Comparison of ENCODE assay signal across 14 cellular contexts in the genomic region with DNA sequence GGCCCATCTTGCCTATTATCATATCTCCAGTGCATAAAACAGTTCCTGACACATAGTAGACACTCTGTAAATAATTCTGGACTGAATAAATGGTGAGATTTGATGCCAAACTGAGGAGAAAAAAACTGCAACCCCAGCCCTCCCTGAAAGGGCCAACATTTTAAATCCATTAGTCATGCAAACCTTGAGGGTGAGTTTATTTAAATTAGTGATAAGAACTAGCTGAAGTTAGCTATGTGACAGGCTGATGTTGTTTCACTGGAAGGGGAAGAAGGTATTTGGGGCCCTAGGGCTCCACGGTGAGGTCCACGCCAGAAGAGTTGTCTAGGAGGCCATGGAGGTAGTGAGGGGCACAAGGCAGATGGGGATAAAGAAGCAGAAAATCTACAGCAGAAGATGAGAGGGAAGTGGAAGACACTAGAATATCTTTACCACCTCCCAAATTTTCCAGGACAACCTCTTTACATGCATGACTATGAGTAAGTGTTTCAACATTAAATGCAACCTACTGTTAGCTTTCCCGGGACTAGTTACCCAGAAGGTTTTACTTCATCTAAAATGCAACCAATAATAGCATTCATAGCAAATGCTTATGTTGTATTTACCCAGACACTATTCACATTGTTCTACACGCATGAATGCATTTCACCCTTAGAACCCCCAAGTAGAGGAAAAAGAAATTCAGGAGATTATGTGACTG.
DNase-seq lines count a peak whose midpoint lies in the region; ATAC-seq and TF ChIP-seq lines count a peak whose summit lies in the region.
"Had no signal": no experiment of that assay in that cellular context is flagged by ENCODE, and none has a peak within 500 bp of the region (broad histone marks: within the 10 kb centered on the region; RNA-seq: fewer than 3 reads in every experiment).

No MANE protein-coding gene starts in this region.

- H3K4me2 ChIP-seq in osteoblast (ENCODE audit: insufficient read depth, low read length), result peak overlapping the region; percentile 62

- peaks cover 7% of the 10 kb centered on the region for H3K36me3 Mint-ChIP-seq in Calu3 (ENCODE audit: insufficient read depth, unreplicated experiment)
- no peaks in the 10 kb centered on the region for H3K36me3 Mint-ChIP-seq in endodermal cell (ENCODE audit: low read depth)

- intact Hi-C loops in Calu3 (cut with micrococcal nuclease; ENCODE audit: unreplicated experiment) (no loop called here), stomach (cut with DNase I; ENCODE audit: low total_unique reads) (no loop called here)

- H3K9ac ChIP-seq in endodermal cell (ENCODE audit: extremely low read depth, low read length, poor library complexity, severe bottlenecking), result no peak overlapping the region

- H4K20me1 ChIP-seq in osteoblast (ENCODE audit: insufficient read depth, low read length), result no peaks in the 10 kb centered on the region

- H3K27ac ChIP-seq in endodermal cell (ENCODE audit: low read depth, low read length) (no peak overlapping the region), osteoblast (ENCODE audit: low read depth, low read length) (peak overlapping the region; percentile 45), gastroesophageal sphincter (no peak overlapping the region), stomach (peak overlapping the region in 1 of 5 donors; percentile 32)
- H3K27ac ChIP-seq: esophagus squamous epithelium had no signal

- DNase-seq in Calu3, result peak; percentile 19
- peak; percentile 83 for DNase-seq in NCI-H226
- DNase-seq in endodermal cell, result no peak
- peak; percentile 70 for DNase-seq in osteoblast (ENCODE audit: insufficient read length, low spot score, missing footprints)
- no peak for DNase-seq in COR-L47 (lab: John Stamatoyannopoulos, UW)
- no peak for DNase-seq in stomach
- DNase-seq: activated B cell treated with CpG ODN at 0.5 μM for 24 hours; activated T-cell treated with anti-CD3 and anti-CD28 coated beads, Interleukin-2, amount 50 U/mL, for 4 hours; esophagus squamous epithelium; SHP77 treated with DMSO at 0.1 percent for 48 hours; stimulated activated CD4-positive, alpha-beta T cell treated with anti-CD3 and anti-CD28 coated beads, Interleukin-1b, Interleukin-23, amount 100 ng/mL, for 48 hours; stimulated activated naive CD8-positive, alpha-beta T cell treated with anti-CD3 and anti-CD28 coated beads, Interleukin-15, Interleukin-2, amounts not matched to agents 100 U/mL and 50 U/mL, for 24 hours had no signal

- H3K27ac Mint-ChIP-seq in Calu3 (ENCODE audit: unreplicated experiment), result peak overlapping the region; percentile 34
- H3K27ac Mint-ChIP-seq in endodermal cell, result no peak overlapping the region
- H3K27ac Mint-ChIP-seq: activated B cell treated with CpG ODN at 0.5 μM for 24 hours had no signal

- H3K4me1 ChIP-seq in endodermal cell (ENCODE audit: control insufficient read depth, insufficient read depth, low read length) (peaks cover 33% of the 10 kb centered on the region), osteoblast (ENCODE audit: insufficient read depth, low read length) (peaks cover 15% of the 10 kb centered on the region), gastroesophageal sphincter (no peaks in the 10 kb centered on the region), stomach (peaks cover 0 to 11% (median 4%) of the 10 kb centered on the region in 4 donors)
- H3K4me1 ChIP-seq: esophagus squamous epithelium had no signal

- CTCF ChIA-PET in Calu3 (lab: Charles Lee), result interaction anchor here (0.9 to 1.7 kb wide), 4 partner anchors 13 to 166 kb away, joined by 3 to 6 read pairs (median 4); no protein-coding TSS in a partner anchor

- no peaks in the 10 kb centered on the region for H3K27me3 ChIP-seq in endodermal cell (ENCODE audit: control insufficient read depth, insufficient read depth, low read length, poor library complexity, severe bottlenecking)
- peaks cover 13% of the 10 kb centered on the region for H3K27me3 ChIP-seq in osteoblast (ENCODE audit: insufficient read depth, low read length)
- peaks cover 5% of the 10 kb centered on the region for H3K27me3 ChIP-seq in gastroesophageal sphincter
- no peaks in the 10 kb centered on the region for H3K27me3 ChIP-seq in stomach

- H3K4me3 ChIP-seq in endodermal cell (ENCODE audit: low read length) (peak overlapping the region; percentile 37), osteoblast (ENCODE audit: insufficient read depth, low read length) (no peak overlapping the region), gastroesophageal sphincter (no peak overlapping the region), stomach (no peak overlapping the region)
- H3K4me3 ChIP-seq: esophagus squamous epithelium had no signal

- no peak for ATAC-seq in gastroesophageal sphincter
- no peak for ATAC-seq in GM21360 (IDR thresholded peaks at IDR 0.05; ENCODE audit: unreplicated experiment)
- ATAC-seq: activated T-cell treated with anti-CD3 and anti-CD28 coated beads, Interleukin-2, amount 50 U/mL, for 4 hours; stimulated activated naive CD8-positive, alpha-beta T cell treated with anti-CD3 and anti-CD28 coated beads, Interleukin-15, Interleukin-2, amounts not matched to agents 100 U/mL and 50 U/mL, for 24 hours had no signal

- WGBS in endodermal cell (ENCODE audit: insufficient coverage in 1 of 2, insufficient read length in 1 of 2), 2 experiments, result 89 to 93% methylated on average over 2 to 4 of the region's 4 CpGs
- WGBS in gastroesophageal sphincter (ENCODE audit: low coverage in 1 of 2), 2 donors, result 63 to 76% methylated on average over 4 of the region's 4 CpGs
- WGBS in stomach, 5 donors, result 62 to 69% (median 64%) methylated on average over 4 of the region's 4 CpGs

- H3K27me3 Mint-ChIP-seq in Calu3 (ENCODE audit: unreplicated experiment), result no peaks in the 10 kb centered on the region
- no peaks in the 10 kb centered on the region for H3K27me3 Mint-ChIP-seq in endodermal cell (ENCODE audit: insufficient read depth)
- H3K27me3 Mint-ChIP-seq: activated B cell treated with CpG ODN at 0.5 μM for 24 hours had no signal

- BruUV-seq in Calu3 (replicated peaks; lab: Mats Ljungman, UMichigan), result no TSS peak

- no peak for TF ChIP-seq CTCF in Calu3 (IDR thresholded peaks at IDR 0.05; ENCODE audit: unreplicated experiment)
- no peak for TF ChIP-seq CTCF in endodermal cell (conservative IDR thresholded peaks at IDR 0.05)
- TF ChIP-seq CTCF in osteoblast (IDR thresholded peaks at IDR 0.05; ENCODE audit: extremely low read depth, low read depth, low read length), result no peak
- TF ChIP-seq CTCF in gastroesophageal sphincter (IDR thresholded peaks at IDR 0.05), result no peak
- no peak for TF ChIP-seq CTCF in stomach (IDR thresholded peaks at IDR 0.05)

- TF ChIP-seq POLR2A in gastroesophageal sphincter (IDR thresholded peaks at IDR 0.05) (no peak), stomach (IDR thresholded peaks at IDR 0.05) (no peak)

- H3K79me2 ChIP-seq in osteoblast (ENCODE audit: insufficient read depth, low read length), result no peaks in the 10 kb centered on the region

- peak overlapping the region; percentile 44 for H2AFZ ChIP-seq in osteoblast (ENCODE audit: low read length)

- H3K9me3 ChIP-seq in endodermal cell (ENCODE audit: control insufficient read depth, low read length) (peaks cover 15% of the 10 kb centered on the region), osteoblast (ENCODE audit: low read depth, low read length) (no peaks in the 10 kb centered on the region), gastroesophageal sphincter (peaks cover 0 to 12% (median 0%) of the 10 kb centered on the region in 3 donors), stomach (no peaks in the 10 kb centered on the region)
- H3K9me3 ChIP-seq: esophagus squamous epithelium had no signal

- TF ChIP-seq EP300 in gastroesophageal sphincter (IDR thresholded peaks at IDR 0.05), result no peak
- no peak for TF ChIP-seq EP300 in stomach (IDR thresholded peaks at IDR 0.05)

- H3K36me3 ChIP-seq in endodermal cell (ENCODE audit: control insufficient read depth, insufficient read depth, low read length), result no peaks in the 10 kb centered on the region
- no peaks in the 10 kb centered on the region for H3K36me3 ChIP-seq in osteoblast (ENCODE audit: insufficient read depth, low read length)
- H3K36me3 ChIP-seq in gastroesophageal sphincter, result no peaks in the 10 kb centered on the region
- H3K36me3 ChIP-seq in stomach, result no peaks in the 10 kb centered on the region
- H3K36me3 ChIP-seq: esophagus squamous epithelium had no signal

- no peaks in the 10 kb centered on the region for H3K9me3 Mint-ChIP-seq in Calu3 (ENCODE audit: low read depth, unreplicated experiment)
- peaks cover 11% of the 10 kb centered on the region for H3K9me3 Mint-ChIP-seq in endodermal cell
- H3K9me3 Mint-ChIP-seq: activated B cell treated with CpG ODN at 0.5 μM for 24 hours; activated T-cell treated with anti-CD3 and anti-CD28 coated beads, Interleukin-2, amount 50 U/mL, for 4 hours had no signal

- H3K4me3 Mint-ChIP-seq in Calu3 (ENCODE audit: low read depth, unreplicated experiment) (peak overlapping the region; percentile 9), endodermal cell (no peak overlapping the region)
- H3K4me3 Mint-ChIP-seq: activated B cell treated with CpG ODN at 0.5 μM for 24 hours; activated T-cell treated with anti-CD3 and anti-CD28 coated beads, Interleukin-2, amount 50 U/mL, for 4 hours had no signal

- peaks cover 46% of the 10 kb centered on the region for H3K4me1 Mint-ChIP-seq in Calu3 (ENCODE audit: low read depth, unreplicated experiment)
- peaks cover 50% of the 10 kb centered on the region for H3K4me1 Mint-ChIP-seq in endodermal cell
- H3K4me1 Mint-ChIP-seq: activated B cell treated with CpG ODN at 0.5 μM for 24 hours had no signal

Comparison
In these comparisons a context has a peak if more than half of its experiments do, and no peak if none do; other contexts are left out.
1. DNase-seq: peak in Calu3 (single experiment), NCI-H226 (single experiment) and osteoblast (single experiment); none in endodermal cell (single experiment), COR-L47 (single experiment) and stomach (single experiment).